In genomic region chr4:47213971-47214370, GRCh38 we compare ENCODE assay signal across 13 cellular contexts.
DNase-seq lines count a peak whose midpoint lies in the region; ATAC-seq and TF ChIP-seq lines count a peak whose summit lies in the region.
"Had no signal": no experiment of that assay in that cellular context is flagged by ENCODE, and none has a peak within 500 bp of the region (broad histone marks: within the 10 kb centered on the region; RNA-seq: fewer than 3 reads in every experiment).

No MANE protein-coding gene starts in this region.

- peak; percentile 72 to 96 for TF ChIP-seq EP300 in SK-N-SH (IDR thresholded peaks at IDR 0.05; ENCODE audit: borderline replicate concordance in 1 of 2, low read depth in 1 of 2, low read length in 1 of 2)

- TF ChIP-seq POLR2A in body of pancreas (IDR thresholded peaks at IDR 0.05): no peak

- H4K20me1 ChIP-seq in SK-N-SH (ENCODE audit: insufficient read depth): no peaks in the 10 kb centered on the region

- no peaks in the 10 kb centered on the region for H3K9me3 ChIP-seq in SK-N-SH
- no peaks in the 10 kb centered on the region for H3K9me3 ChIP-seq in body of pancreas
- H3K9me3 ChIP-seq: esophagus squamous epithelium had no signal

- no peak for TF ChIP-seq CTCF in SK-N-SH (IDR thresholded peaks at IDR 0.05)
- no peak for TF ChIP-seq CTCF in body of pancreas (IDR thresholded peaks at IDR 0.05)

- H3K27me3 ChIP-seq in SK-N-SH (ENCODE audit: insufficient read depth) (no peaks in the 10 kb centered on the region), body of pancreas (no peaks in the 10 kb centered on the region)
- H3K27me3 ChIP-seq: esophagus squamous epithelium had no signal

- DNase-seq in GM04503 (ENCODE audit: low read depth) (peak; percentile 51), SK-N-SH (no peak), fibroblast of peridontal ligament (ENCODE audit: extremely low read depth) (peak; percentile 87), renal cortical epithelial cell (ENCODE audit: low read depth) (peak; percentile 87), body of pancreas (no peak), GM19240 (ENCODE audit: insufficient read length, low spot score) (no peak)
- DNase-seq: activated CD4-positive, alpha-beta T cell treated with anti-CD3 and anti-CD28 coated beads, Interleukin-2, amount 10 ng/mL, durations not matched to agents 24 days and 14 days; activated naive CD8-positive, alpha-beta T cell treated with anti-CD3 and anti-CD28 coated beads, Interleukin-2, amount 10 ng/mL, durations not matched to agents 7 days and 5 days; esophagus squamous epithelium; H7; NCI-H1436 had no signal

- H3K4me1 ChIP-seq in SK-N-SH (ENCODE audit: control insufficient read depth in 1 of 2, insufficient read depth in 2 of 2, low read depth in 1 of 2, low read length in 1 of 2): peaks cover 0 to 39% of the 10 kb centered on the region in 2 experiments; a peak in 2 of 4 replicates
- H3K4me1 ChIP-seq in body of pancreas: no peaks in the 10 kb centered on the region
- H3K4me1 ChIP-seq: esophagus squamous epithelium had no signal

- H3K4me3 ChIP-seq in SK-N-SH (ENCODE audit: low read depth in 2 of 2, low read length in 1 of 2) (no peak overlapping the region), body of pancreas (no peak overlapping the region)
- H3K4me3 ChIP-seq: esophagus squamous epithelium had no signal

- H2AFZ ChIP-seq in SK-N-SH (ENCODE audit: low read depth): no peak overlapping the region

- ATAC-seq in HG03571 (IDR thresholded peaks at IDR 0.05; ENCODE audit: unreplicated experiment): no peak
- no peak for ATAC-seq in body of pancreas
- ATAC-seq in HG03354 (IDR thresholded peaks at IDR 0.05; ENCODE audit: poor library complexity, severe bottlenecking, unreplicated experiment): no peak

- CTCF ChIA-PET in SK-N-SH (lab: Yijun Ruan, JAX): interaction anchor here (0.6 kb wide), 1 partner anchor 365 kb away, joined by 3 read pairs; no protein-coding TSS in a partner anchor

- H3K9ac ChIP-seq in SK-N-SH: peak overlapping the region; percentile 61; the same call in 1 of the 2 replicates

- H3K36me3 ChIP-seq in SK-N-SH (replicated peaks in 1 of 2; ENCODE audit: control insufficient read depth in 1 of 2, insufficient read depth in 2 of 2, low read length in 1 of 2) (no peaks in the 10 kb centered on the region), body of pancreas (replicated peaks in 1 of 2; ENCODE audit: insufficient read depth in 1 of 2, low read depth in 2 of 2) (no peaks in the 10 kb centered on the region)
- H3K36me3 ChIP-seq: esophagus squamous epithelium had no signal

- no peak overlapping the region; the same call in 1 of the 2 replicates for H3K4me2 ChIP-seq in SK-N-SH

- H3K79me2 ChIP-seq in SK-N-SH (ENCODE audit: insufficient read depth): no peaks in the 10 kb centered on the region

- H3F3A ChIP-seq in SK-N-SH (replicated peaks; ENCODE audit: insufficient read depth): peaks cover 36% of the 10 kb centered on the region

- intact Hi-C loops in body of pancreas (cut with DNase I): no loop called here

- H3K27ac ChIP-seq in SK-N-SH (ENCODE audit: low read depth in 2 of 2, low read length in 1 of 2) (peak overlapping the region in 1 of 2 experiments; percentile 98; a peak in 2 of 4 replicates), body of pancreas (no peak overlapping the region)
- H3K27ac ChIP-seq: esophagus squamous epithelium had no signal

- 0% methylated on average over 3 of the region's 3 CpGs for WGBS in SK-N-SH (ENCODE audit: low lambda C conversion rate)
- WGBS in body of pancreas, 2 donors: 17 to 29% methylated on average over 3 of the region's 3 CpGs

- TF ChIP-seq RAD21 in SK-N-SH (IDR thresholded peaks at IDR 0.05; ENCODE audit: low read length): no peak

- POLR2A ChIA-PET in SK-N-SH (lab: Yijun Ruan, JAX): no interaction called here

- no peaks in the 10 kb centered on the region for H3K9me2 ChIP-seq in SK-N-SH

TF ChIP-seq in SK-N-SH, 30 proteins besides CTCF, POLR2A, EP300 and RAD21:
- peak; percentile 56 for TF ChIP-seq ZBTB33 (IDR thresholded peaks at IDR 0.05; ENCODE audit: borderline replicate concordance, low read depth)
- TF ChIP-seq MEF2A (IDR thresholded peaks at IDR 0.05; ENCODE audit: borderline replicate concordance, low read depth): peak; percentile 79
- TF ChIP-seq TCF12 (IDR thresholded peaks at IDR 0.05): peak; percentile 99
- TF ChIP-seq MAX (IDR thresholded peaks at IDR 0.05; ENCODE audit: low read depth): 0 out of 2 replicates have a peak, but pooled peaks have one; percentile 63
- peak; percentile 85; the same call in 1 of the 2 replicates for TF ChIP-seq POLR2AphosphoS5 (IDR thresholded peaks at IDR 0.05; ENCODE audit: low read depth, low read length)
- peak; percentile 96 for TF ChIP-seq FOSL2 (IDR thresholded peaks at IDR 0.05; ENCODE audit: borderline replicate concordance, low read depth)
- no peak for TF ChIP-seq GABPA (IDR thresholded peaks at IDR 0.05; ENCODE audit: low read depth)
- peak; percentile 97 for TF ChIP-seq JUND (IDR thresholded peaks at IDR 0.05)
- TF ChIP-seq ELF1 (IDR thresholded peaks at IDR 0.05): 0 out of 2 replicates have a peak, but pooled peaks have one; percentile 23
- TF ChIP-seq PBX3 (IDR thresholded peaks at IDR 0.05): peak; percentile 99
- peak; percentile 85; the same call in 1 of the 2 replicates for TF ChIP-seq RXRA (IDR thresholded peaks at IDR 0.05; ENCODE audit: borderline replicate concordance, low read depth)
- peak; percentile 77; the same call in 1 of the 2 replicates for TF ChIP-seq FOXM1 (IDR thresholded peaks at IDR 0.05; ENCODE audit: low read depth)
- peak; percentile 75 for TF ChIP-seq NFIC (IDR thresholded peaks at IDR 0.05; ENCODE audit: borderline replicate concordance)
- TF ChIP-seq TEAD4 (IDR thresholded peaks at IDR 0.05; ENCODE audit: borderline replicate concordance, insufficient read depth): peak; percentile 88; the same call in 1 of the 2 replicates
- TF ChIP-seq FOXJ3 (CRISPR knock-in tag; IDR thresholded peaks at IDR 0.05): no peak
- TF ChIP-seq GATA2 (CRISPR knock-in tag; IDR thresholded peaks at IDR 0.05): no peak
- TF ChIP-seq SIN3A (IDR thresholded peaks at IDR 0.05; ENCODE audit: borderline replicate concordance, low read depth, low read length): 0 out of 2 replicates have a peak, but pooled peaks have one; percentile 74
- TF ChIP-seq RFX5 (IDR thresholded peaks at IDR 0.05; ENCODE audit: low read length): no peak

Comparison
In these comparisons a context has a peak if more than half of its experiments do, and no peak if none do; other contexts are left out.
1. DNase-seq: peak in GM04503 (single experiment), fibroblast of peridontal ligament (single experiment) and renal cortical epithelial cell (single experiment); none in SK-N-SH (single experiment), body of pancreas (0 of 4) and GM19240 (single experiment).